In the genomic region with DNA sequence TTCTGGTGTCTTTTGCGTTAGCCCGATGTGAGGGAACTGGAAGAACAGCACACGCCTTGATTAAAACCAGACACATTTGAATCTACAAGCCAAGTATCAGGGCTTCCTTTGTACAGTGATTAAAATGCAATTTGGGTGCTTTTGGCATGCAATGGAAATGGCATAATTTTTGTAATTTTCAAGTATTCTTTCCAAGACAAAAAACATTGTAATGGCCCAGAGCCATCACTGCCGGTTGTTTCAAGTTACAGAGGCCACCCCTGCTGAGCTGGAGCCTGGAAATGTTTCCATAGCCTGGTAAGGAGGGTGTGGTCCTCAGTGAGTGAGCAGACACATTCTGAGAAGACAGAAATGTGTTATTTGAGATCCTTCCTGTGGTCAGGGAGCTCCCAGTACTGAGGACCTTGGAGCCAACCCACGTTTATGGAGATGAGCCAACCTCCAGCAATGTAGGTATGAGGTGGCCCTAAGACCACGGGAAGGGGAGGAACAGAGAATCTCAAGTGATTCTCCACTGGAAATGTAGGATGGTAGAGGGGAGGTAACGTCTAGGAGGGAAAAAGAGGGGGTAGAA, we compare ENCODE assay signal across 16 cellular contexts. TPM values are rescaled to one million over a fixed set of nuclear protein-coding genes. Genes with fewer than 3 reads are reported as not detected.
A peak's percentile ranks its signal among the peaks of the same experiment; 100 is the strongest.
DNase-seq lines count a peak whose midpoint lies in the region; ATAC-seq and TF ChIP-seq lines count a peak whose summit lies in the region.
"Had no signal": no experiment of that assay in that cellular context is flagged by ENCODE, and none has a peak within 500 bp of the region (broad histone marks: within the 10 kb centered on the region; RNA-seq: fewer than 3 reads in every experiment).

No MANE protein-coding gene starts in this region.

- no peaks in the 10 kb centered on the region for H3K4me1 ChIP-seq in neuronal stem cell (ENCODE audit: control insufficient read depth in 2 of 2, insufficient read depth in 1 of 2, low read depth in 1 of 2, low read length in 2 of 2)
- H3K4me1 ChIP-seq: gastrocnemius medialis had no signal

- no peak overlapping the region for H3K4me3 ChIP-seq in neuronal stem cell (ENCODE audit: low read length in 2 of 2)
- H3K4me3 ChIP-seq: gastrocnemius medialis had no signal

- H3K18ac ChIP-seq in neuronal stem cell (ENCODE audit: low read length): no peak overlapping the region

- H3K36me3 ChIP-seq in neuronal stem cell (replicated peaks in 1 of 2; ENCODE audit: control insufficient read depth in 2 of 2, insufficient read depth in 2 of 2, low read length in 2 of 2): no peaks in the 10 kb centered on the region
- H3K36me3 ChIP-seq: gastrocnemius medialis had no signal

- no peak overlapping the region for H2AK5ac ChIP-seq in neuronal stem cell (ENCODE audit: low read depth, low read length)

- peaks cover 26% of the 10 kb centered on the region for H3K4me1 Mint-ChIP-seq in chondrocyte (ENCODE audit: low read depth)

- H3K27ac Mint-ChIP-seq in chondrocyte (ENCODE audit: unreplicated experiment): peak overlapping the region; percentile 92

- H2AFZ ChIP-seq in neuronal stem cell (ENCODE audit: low read length): peak overlapping the region; percentile 53

- H4K8ac ChIP-seq in neuronal stem cell (ENCODE audit: low read depth, low read length): no peak overlapping the region

- no peaks in the 10 kb centered on the region for H3K79me1 ChIP-seq in neuronal stem cell (ENCODE audit: low read depth, low read length)

- peak; percentile 92 for DNase-seq in EH (ENCODE audit: low read depth)
- peak; percentile 75 for DNase-seq in LoVo (ENCODE audit: low spot score)
- no peak for DNase-seq in chondrocyte (ENCODE audit: low spot score)
- no peak for DNase-seq in neuronal stem cell (ENCODE audit: low spot score)
- DNase-seq in NAMALWA (ENCODE audit: low spot score): no peak
- no peak for DNase-seq in stimulated activated CD4-positive, alpha-beta T cell treated with anti-CD3 and anti-CD28 coated beads, Interleukin-4, amount 100 ng/mL, for 1 hour
- DNase-seq: gastrocnemius medialis, Kasumi-1, NCI-H774, right cardiac atrium had no signal

- no peak overlapping the region for H3K4me2 ChIP-seq in neuronal stem cell (ENCODE audit: insufficient read depth, low read length, poor library complexity, severe bottlenecking)

- peaks cover 13% of the 10 kb centered on the region for H3K9me3 Mint-ChIP-seq in chondrocyte (ENCODE audit: low read depth)

- H3K27ac ChIP-seq in neuronal stem cell (replicated peaks; ENCODE audit: low read length): no peak overlapping the region
- H3K27ac ChIP-seq: gastrocnemius medialis had no signal

- H3K9ac ChIP-seq in neuronal stem cell (ENCODE audit: low read depth, low read length, poor library complexity): no peak overlapping the region

- no peak overlapping the region for H2BK5ac ChIP-seq in neuronal stem cell (ENCODE audit: low read length)

- peaks cover 4% of the 10 kb centered on the region for H3K27me3 Mint-ChIP-seq in chondrocyte (ENCODE audit: low read depth)

- no peak overlapping the region for H3K23ac ChIP-seq in neuronal stem cell (ENCODE audit: low read depth, low read length, poor library complexity)

- no peaks in the 10 kb centered on the region for H3K9me3 ChIP-seq in neuronal stem cell (replicated peaks in 1 of 2; ENCODE audit: control insufficient read depth in 2 of 2, insufficient read depth in 1 of 2, low read depth in 1 of 2, low read length in 2 of 2)

- peaks cover 0 to 7% (median 0%) of the 10 kb centered on the region in 3 experiments for H3K27me3 ChIP-seq in neuronal stem cell (ENCODE audit: control insufficient read depth in 3 of 3, insufficient read depth in 3 of 3, low read depth in 1 of 3, low read length in 3 of 3)
- H3K27me3 ChIP-seq: gastrocnemius medialis had no signal

- WGBS in neuronal stem cell (ENCODE audit: extremely low coverage in 2 of 2, insufficient read length in 2 of 2, insufficient replicate concordance in 1 of 2), 2 donors: no CpG with 5 or more reads among the region's 7 CpGs

- no peak overlapping the region for H3K14ac ChIP-seq in neuronal stem cell (ENCODE audit: low read length)

- TF ChIP-seq CTCF in chondrocyte (IDR thresholded peaks at IDR 0.05): no peak

- no peak overlapping the region for H4K91ac ChIP-seq in neuronal stem cell (ENCODE audit: low read depth, low read length, poor library complexity)

- no peak overlapping the region for H2BK120ac ChIP-seq in neuronal stem cell (ENCODE audit: low read depth, low read length)

- no peak for ATAC-seq in HG03354 (IDR thresholded peaks at IDR 0.05; ENCODE audit: poor library complexity, severe bottlenecking, unreplicated experiment)
- ATAC-seq in GM19463 (IDR thresholded peaks at IDR 0.05; ENCODE audit: unreplicated experiment): no peak
- ATAC-seq: gastrocnemius medialis had no signal

- peaks cover 3% of the 10 kb centered on the region for H3K36me3 Mint-ChIP-seq in chondrocyte (ENCODE audit: low read depth)
- H3K36me3 Mint-ChIP-seq: brain had no signal

- H3K4ac ChIP-seq in neuronal stem cell (ENCODE audit: low read length): no peak overlapping the region

- no peak overlapping the region for H3K4me3 Mint-ChIP-seq in chondrocyte (ENCODE audit: unreplicated experiment)
- H3K4me3 Mint-ChIP-seq: brain had no signal

- no peak overlapping the region for H2BK15ac ChIP-seq in neuronal stem cell (ENCODE audit: low read length)

- no peak overlapping the region for H2BK12ac ChIP-seq in neuronal stem cell (ENCODE audit: low read length)

RNA-seq across cellular contexts. Expression of gene TEX36, which starts 20.9 kb away (rescaled TPM):
- not detected in 3 replicates for total RNA-seq in chondrocyte
- not detected for polyA plus RNA-seq in neuronal stem cell (2013, experiment 1 of 2)
- not detected for polyA plus RNA-seq in neuronal stem cell (2013, experiment 2 of 2)
- total RNA-seq: Calu3; gastrocnemius medialis; lung microvascular endothelial cell; right cardiac atrium; T-helper 1 cell treated with Interleukin-12 subunit alpha and Interleukin-12 subunit beta and Interleukin-4 antibody, amounts not matched to agents 30 ng/mL and 1 ng/mL, for 36 hours had no signal
- polyA plus RNA-seq: right cardiac atrium had no signal

RNA-seq across cellular contexts. Expression of gene EDRF1, which starts 57.5 kb away (rescaled TPM):
- 14.5 to 21.8 TPM (median 14.8 TPM) in 3 replicates for total RNA-seq in chondrocyte
- 21.4 TPM for polyA plus RNA-seq in neuronal stem cell (2013, experiment 1 of 2)
- polyA plus RNA-seq in neuronal stem cell (2013, experiment 2 of 2): 22.1 TPM

Comparison
In these comparisons a context has a peak if more than half of its experiments do, and no peak if none do; other contexts are left out.
1. DNase-seq: peak in EH (single experiment) and LoVo (single experiment); none in chondrocyte (single experiment), neuronal stem cell (single experiment), NAMALWA (single experiment) and stimulated activated CD4-positive, alpha-beta T cell treated with anti-CD3 and anti-CD28 coated beads, Interleukin-4, amount 100 ng/mL, for 1 hour (single experiment).